22 cellular contexts compared by ENCODE assay signal in genomic region chr4:152372444-152372843, GRCh38.
DNase-seq lines count a peak whose midpoint lies in the region; ATAC-seq, FAIRE-seq and TF ChIP-seq lines count a peak whose summit lies in the region.
"Had no signal": no experiment of that assay in that cellular context is flagged by ENCODE, and none has a peak within 500 bp of the region (broad histone marks: within the 10 kb centered on the region; RNA-seq: fewer than 3 reads in every experiment).

No MANE protein-coding gene starts in this region.

- no peaks in the 10 kb centered on the region for H3K36me3 ChIP-seq in left ventricle myocardium inferior
- no peaks in the 10 kb centered on the region for H3K36me3 ChIP-seq in heart left ventricle
- no peaks in the 10 kb centered on the region for H3K36me3 ChIP-seq in psoas muscle (ENCODE audit: insufficient read depth in 1 of 2, low read depth in 1 of 2)
- no peaks in the 10 kb centered on the region for H3K36me3 ChIP-seq in tibial artery
- H3K36me3 ChIP-seq: BLaER1 had no signal

- no peak for TF ChIP-seq POLR2A in heart left ventricle (IDR thresholded peaks at IDR 0.05)

- no peak for ATAC-seq in heart left ventricle
- peak in 3 of 4 donors; percentile 35 to 80 (median 50) for ATAC-seq in psoas muscle
- ATAC-seq: CD8-positive, alpha-beta T cell had no signal

- intact Hi-C loops in left ventricle myocardium inferior (cut with micrococcal nuclease) (no loop called here), heart left ventricle (cut with DNase I) (loop anchor here in 3 of 10 donors (10.0 kb wide), 3 partner anchors 268 to 608 kb away; partner anchors contain the start of gene GATB (in 1 of the 3)), psoas muscle (cut with DNase I) (no loop called here), tibial artery (cut with DNase I; ENCODE audit: low total_unique reads) (no loop called here)

- DNase-seq in left ventricle myocardium inferior (no peak), heart left ventricle (no peak), GM18507 (ENCODE audit: extremely low spot score, insufficient read length, low read depth) (no peak), psoas muscle (no peak), midbrain (lab: John Stamatoyannopoulos, UW) (no peak), tibial artery (no peak)
- DNase-seq: Caco-2; CD4-positive, CD25-positive, alpha-beta regulatory T cell; CD8-positive, alpha-beta T cell; DMS 273 treated with DMSO at 0.1 percent for 48 hours; DMS53; DMS79 treated with DMSO at 0.1 percent for 48 hours; GF-D8; GM23248; H7; HCEC 1CT had no signal

- TF ChIP-seq CTCF in left ventricle myocardium inferior (IDR thresholded peaks at IDR 0.05; ENCODE audit: borderline replicate concordance) (no peak), heart left ventricle (IDR thresholded peaks at IDR 0.05) (no peak), psoas muscle (IDR thresholded peaks at IDR 0.05) (no peak), tibial artery (IDR thresholded peaks at IDR 0.05) (no peak)

- peaks cover 65% of the 10 kb centered on the region for H3K4me1 ChIP-seq in left ventricle myocardium inferior
- H3K4me1 ChIP-seq in heart left ventricle: peaks cover 0 to 24% (median 3%) of the 10 kb centered on the region in 12 donors
- peaks cover 55% of the 10 kb centered on the region for H3K4me1 ChIP-seq in psoas muscle
- no peaks in the 10 kb centered on the region for H3K4me1 ChIP-seq in tibial artery
- H3K4me1 ChIP-seq: BLaER1, Caco-2 had no signal

- H3K9me3 ChIP-seq in left ventricle myocardium inferior (replicated peaks): no peaks in the 10 kb centered on the region
- H3K9me3 ChIP-seq in heart left ventricle: no peaks in the 10 kb centered on the region
- H3K9me3 ChIP-seq in psoas muscle: no peaks in the 10 kb centered on the region
- no peaks in the 10 kb centered on the region for H3K9me3 ChIP-seq in tibial artery
- H3K9me3 ChIP-seq: BLaER1, Caco-2 had no signal

- H3K27me3 ChIP-seq in left ventricle myocardium inferior (ENCODE audit: low read depth) (no peaks in the 10 kb centered on the region), heart left ventricle (no peaks in the 10 kb centered on the region), psoas muscle (ENCODE audit: insufficient read depth in 3 of 3, low read length in 2 of 3) (no peaks in the 10 kb centered on the region), tibial artery (no peaks in the 10 kb centered on the region)
- H3K27me3 ChIP-seq: BLaER1 had no signal

- H3K4me3 ChIP-seq in left ventricle myocardium inferior (peak overlapping the region; percentile 63), heart left ventricle (no peak overlapping the region), psoas muscle (peak overlapping the region; percentile 17), tibial artery (no peak overlapping the region)
- H3K4me3 ChIP-seq: BLaER1, GM23248 had no signal

- H3K27ac ChIP-seq in left ventricle myocardium inferior (replicated peaks) (peak overlapping the region; percentile 58), heart left ventricle (peak overlapping the region in 6 of 12 donors; percentile 5 to 55 (median 38)), psoas muscle (peak overlapping the region; percentile 48), tibial artery (no peak overlapping the region)
- H3K27ac ChIP-seq: 22Rv1, BLaER1, C4-2B, GM23248 had no signal

- peak; percentile 15 for FAIRE-seq in GM18507 (lab: Jason Lieb, UNC)
- FAIRE-seq: A204.1, D721Med, H1 had no signal

Comparison
In these comparisons a context has a peak if more than half of its experiments do, and no peak if none do; other contexts are left out.
1. H3K4me3 ChIP-seq: peak in left ventricle myocardium inferior (single experiment) and psoas muscle (single experiment); none in heart left ventricle (0 of 12) and tibial artery (0 of 2).
2. H3K27ac ChIP-seq: peak in left ventricle myocardium inferior (single experiment) and psoas muscle (single experiment); none in tibial artery (0 of 2).
3. ATAC-seq: peak in psoas muscle (3 of 4); none in heart left ventricle (0 of 4).